ENCODE assay signal across 8 cellular contexts in genomic region chr3:141659821-141660597, GRCh38.
DNase-seq lines count a peak whose midpoint lies in the region; ATAC-seq, FAIRE-seq and TF ChIP-seq lines count a peak whose summit lies in the region.

No MANE protein-coding gene starts in this region.

- H3K4me2 ChIP-seq in mesendoderm (ENCODE audit: low read length): peak overlapping the region; percentile 84

- H2BK120ac ChIP-seq in mesendoderm (ENCODE audit: low read depth, low read length): no peak overlapping the region

- no peak overlapping the region for H4K8ac ChIP-seq in mesendoderm (ENCODE audit: low read depth, low read length)

- no peak for TF ChIP-seq POLR2A in GM12891 (IDR thresholded peaks at IDR 0.05; ENCODE audit: low read depth, low read length)

- H2AFZ ChIP-seq in ACC112 (ENCODE audit: low read length, unreplicated experiment): peak overlapping the region; percentile 60

- H2AK5ac ChIP-seq in mesendoderm (ENCODE audit: low read length): no peak overlapping the region

- peak overlapping the region; percentile 4 for H3K9ac ChIP-seq in endocrine pancreas (ENCODE audit: control insufficient read depth, insufficient read depth, low read length)
- H3K9ac ChIP-seq in mesendoderm (ENCODE audit: low read length): peak overlapping the region; percentile 80

- H3K79me1 ChIP-seq in mesendoderm (ENCODE audit: low read length): no peaks in the 10 kb centered on the region

- H3K4me1 ChIP-seq in ACC112 (ENCODE audit: control insufficient read depth, insufficient read depth, low read length, unreplicated experiment): peaks cover 6% of the 10 kb centered on the region
- no peaks in the 10 kb centered on the region for H3K4me1 ChIP-seq in endocrine pancreas (ENCODE audit: control insufficient read depth, insufficient read depth, low read length)
- H3K4me1 ChIP-seq in mesendoderm (ENCODE audit: control insufficient read depth, low read depth, low read length): peaks cover 7% of the 10 kb centered on the region
- peaks cover 4% of the 10 kb centered on the region for H3K4me1 ChIP-seq in thymus (ENCODE audit: control insufficient read depth, insufficient read depth, low read length)

- peak overlapping the region; percentile 75 for H3K4me3 ChIP-seq in ACC112 (ENCODE audit: low read depth, low read length)
- H3K4me3 ChIP-seq in endocrine pancreas (ENCODE audit: control insufficient read depth, insufficient read depth, low read length): no peak overlapping the region
- H3K4me3 ChIP-seq in mesendoderm (ENCODE audit: low read length): peak overlapping the region; percentile 51
- H3K4me3 ChIP-seq in thymus (ENCODE audit: low read length): peak overlapping the region; percentile 34

- CTCF ChIA-PET in RWPE1 (lab: Yijun Ruan, JAX): interaction anchor here (0.6 kb wide), 3 partner anchors 35 to 1504 kb away, joined by 3 to 6 read pairs (median 3); no protein-coding TSS in a partner anchor

- WGBS in mesendoderm (ENCODE audit: extremely low coverage, insufficient coverage, low lambda C conversion rate): no CpG with 5 or more reads among the region's 64 CpGs
- whole genome bisulfite sequencing in thymus: 5% methylated on average over 64 of the region's 64 CpGs

- H3K27me3 ChIP-seq in ACC112 (ENCODE audit: insufficient read depth, low read length): peaks cover 27% of the 10 kb centered on the region
- no peaks in the 10 kb centered on the region for H3K27me3 ChIP-seq in endocrine pancreas (ENCODE audit: control insufficient read depth, insufficient read depth, low read length)
- no peaks in the 10 kb centered on the region for H3K27me3 ChIP-seq in mesendoderm (ENCODE audit: insufficient read depth, low read length, poor library complexity)
- peaks cover 28% of the 10 kb centered on the region for H3K27me3 ChIP-seq in thymus (ENCODE audit: control insufficient read depth, insufficient read depth)

- no peak for FAIRE-seq in GM12891 (lab: Jason Lieb, UNC)

- peak overlapping the region; percentile 91 for H3K56ac ChIP-seq in mesendoderm (ENCODE audit: low read length)

- H2BK5ac ChIP-seq in mesendoderm (ENCODE audit: low read length): peak overlapping the region; percentile 74

- H3K79me2 ChIP-seq in ACC112 (ENCODE audit: control insufficient read depth, insufficient read depth, low read length, unreplicated experiment) (no peaks in the 10 kb centered on the region), mesendoderm (ENCODE audit: control insufficient read depth, insufficient read depth, low read length) (no peaks in the 10 kb centered on the region)

- DNase-seq in GM12891 (ENCODE audit: insufficient read length, low spot score): peak; percentile 9
- DNase-seq in RWPE1 (ENCODE audit: low spot score): peak; percentile 34
- peak; percentile 59 for DNase-seq in mesendoderm

- peak overlapping the region; percentile 74 for H3K4ac ChIP-seq in mesendoderm (ENCODE audit: low read depth, low read length)

- no peak for ATAC-seq in GM21619 (IDR thresholded peaks at IDR 0.05; ENCODE audit: unreplicated experiment)
- no peak for ATAC-seq in GM19351 (IDR thresholded peaks at IDR 0.05; ENCODE audit: unreplicated experiment)

- H3K36me3 ChIP-seq in ACC112 (ENCODE audit: insufficient read depth, low read length): no peaks in the 10 kb centered on the region
- H3K36me3 ChIP-seq in endocrine pancreas (ENCODE audit: control insufficient read depth, insufficient read depth, low read length): no peaks in the 10 kb centered on the region
- no peaks in the 10 kb centered on the region for H3K36me3 ChIP-seq in mesendoderm (ENCODE audit: control insufficient read depth, insufficient read depth, low read length)
- H3K36me3 ChIP-seq in thymus (ENCODE audit: control insufficient read depth, insufficient read depth): no peaks in the 10 kb centered on the region

- H3K9me3 ChIP-seq in endocrine pancreas (ENCODE audit: control insufficient read depth, low read length) (no peaks in the 10 kb centered on the region), thymus (ENCODE audit: control insufficient read depth) (peaks cover 3% of the 10 kb centered on the region)

- no peak overlapping the region for H3K27ac ChIP-seq in ACC112 (ENCODE audit: low read depth, low read length)
- no peak overlapping the region for H3K27ac ChIP-seq in RWPE1
- peak overlapping the region; percentile 9 for H3K27ac ChIP-seq in mesendoderm (ENCODE audit: low read depth, low read length)
- H3K27ac ChIP-seq in thymus (ENCODE audit: low read depth): no peak overlapping the region

- no peak for TF ChIP-seq CTCF in RWPE1 (conservative IDR thresholded peaks at IDR 0.05; ENCODE audit: low read depth)

- H4K5ac ChIP-seq in mesendoderm (ENCODE audit: low read length): no peak overlapping the region

- no peak overlapping the region for H2BK15ac ChIP-seq in mesendoderm (replicated peaks; ENCODE audit: low read depth)

- POLR2A ChIA-PET in RWPE1 (lab: Yijun Ruan, JAX; ENCODE audit: low non-redundant PET): no interaction called here

- H3K23ac ChIP-seq in mesendoderm (ENCODE audit: low read length): peak overlapping the region; percentile 73

- H3K18ac ChIP-seq in mesendoderm (ENCODE audit: low read length): peak overlapping the region; percentile 42

TF ChIP-seq in GM12891, 5 proteins besides CTCF, POLR2A, EP300 and RAD21:
- TF ChIP-seq POLR2AphosphoS5 (IDR thresholded peaks at IDR 0.05; ENCODE audit: low read depth, low read length): no peak
- TF ChIP-seq PAX5 (IDR thresholded peaks at IDR 0.05; ENCODE audit: insufficient read depth, low read length, severe bottlenecking): no peak
- TF ChIP-seq TAF1 (IDR thresholded peaks at IDR 0.05; ENCODE audit: low read depth, low read length): no peak
- TF ChIP-seq SPI1 (IDR thresholded peaks at IDR 0.05; ENCODE audit: low read depth, low read length): no peak
- TF ChIP-seq POU2F2 (IDR thresholded peaks at IDR 0.05; ENCODE audit: low read depth, low read length): no peak

Comparison
In these comparisons a context has a peak if more than half of its experiments do, and no peak if none do; other contexts are left out.
1. DNase-seq: peak in every context shown above with its lines; median percentile 59 in mesendoderm; 34 in RWPE1; 9 in GM12891.